9 cellular contexts compared by ENCODE assay signal in genomic region chr17:42618442-42619150, GRCh38. TPM values are rescaled to one million over a fixed set of nuclear protein-coding genes. Genes with fewer than 3 reads are reported as not detected.
DNase-seq lines count a peak whose midpoint lies in the region; ATAC-seq and TF ChIP-seq lines count a peak whose summit lies in the region.
"Had no signal": no experiment of that assay in that cellular context is flagged by ENCODE, and none has a peak within 500 bp of the region (broad histone marks: within the 10 kb centered on the region; RNA-seq: fewer than 3 reads in every experiment).

No MANE protein-coding gene starts in this region.

- TF ChIP-seq CTCF in endodermal cell (conservative IDR thresholded peaks at IDR 0.05) (peak; percentile 71), neural progenitor cell (IDR thresholded peaks at IDR 0.05) (peak; percentile 39)

- H3F3A ChIP-seq in neural progenitor cell (ENCODE audit: low read depth), result peaks cover 20% of the 10 kb centered on the region

- H3K27ac Mint-ChIP-seq in endodermal cell (no peak overlapping the region), neural progenitor cell (no peak overlapping the region)

- H3K36me3 ChIP-seq in endodermal cell (ENCODE audit: control insufficient read depth, insufficient read depth, low read length) (peaks cover 20% of the 10 kb centered on the region), neural progenitor cell (no peaks in the 10 kb centered on the region)
- H3K36me3 ChIP-seq: uterus had no signal

- H3K4me3 Mint-ChIP-seq in endodermal cell (no peak overlapping the region), neural progenitor cell (no peak overlapping the region)

- no peak overlapping the region for H3K9ac ChIP-seq in endodermal cell (ENCODE audit: extremely low read depth, low read length, poor library complexity, severe bottlenecking)
- no peak overlapping the region for H3K9ac ChIP-seq in neural progenitor cell

- H3K27me3 Mint-ChIP-seq in endodermal cell (ENCODE audit: insufficient read depth) (no peaks in the 10 kb centered on the region), neural progenitor cell (ENCODE audit: insufficient read depth, low read depth) (no peaks in the 10 kb centered on the region)

- H3K4me1 ChIP-seq in endodermal cell (ENCODE audit: control insufficient read depth, insufficient read depth, low read length) (peaks cover 2% of the 10 kb centered on the region), neural progenitor cell (peaks cover 9% of the 10 kb centered on the region)
- H3K4me1 ChIP-seq: uterus had no signal

- H2AFZ ChIP-seq in neural progenitor cell (replicated peaks), result no peak overlapping the region

- H3K4me2 ChIP-seq in neural progenitor cell, result no peak overlapping the region

- H3K4me1 Mint-ChIP-seq in endodermal cell, result peaks cover 8% of the 10 kb centered on the region
- peaks cover 9% of the 10 kb centered on the region for H3K4me1 Mint-ChIP-seq in neural progenitor cell

- H3K79me2 ChIP-seq in neural progenitor cell (ENCODE audit: low read depth), result no peaks in the 10 kb centered on the region

- no peak overlapping the region for H3K4me3 ChIP-seq in endodermal cell (ENCODE audit: low read length)
- H3K4me3 ChIP-seq in neural progenitor cell, result no peak overlapping the region
- H3K4me3 ChIP-seq: uterus had no signal

- ATAC-seq in HG03064 (IDR thresholded peaks at IDR 0.05; ENCODE audit: low read depth, unreplicated experiment), result peak; percentile 73

- H3K9me3 Mint-ChIP-seq in endodermal cell, result no peaks in the 10 kb centered on the region
- H3K9me3 Mint-ChIP-seq in neural progenitor cell, result no peaks in the 10 kb centered on the region

- 80 to 83% methylated on average over 7 to 9 of the region's 9 CpGs for WGBS in endodermal cell (ENCODE audit: insufficient coverage in 1 of 2, insufficient read length in 1 of 2), 2 experiments

- H4K20me1 ChIP-seq in neural progenitor cell (ENCODE audit: low read depth), result no peaks in the 10 kb centered on the region

- peaks cover 22% of the 10 kb centered on the region for H3K36me3 Mint-ChIP-seq in endodermal cell (ENCODE audit: low read depth)
- peaks cover 14% of the 10 kb centered on the region for H3K36me3 Mint-ChIP-seq in neural progenitor cell

- H3K27ac ChIP-seq in endodermal cell (ENCODE audit: low read depth, low read length) (peak overlapping the region; percentile 49), neural progenitor cell (peak overlapping the region; percentile 31)
- H3K27ac ChIP-seq: uterus had no signal

- in situ Hi-C loops in Caki2 (cut with HindIII; ENCODE audit: low pct_unique_long_range_greater_than_20kb, low sequenced_read_pairs), result loop anchor here (25.0 kb wide), 1 partner anchor 119 kb away; the partner anchor contains the start of gene EZH1
- in situ Hi-C loops in GM18951 (cut with MboI; ENCODE audit: low sequenced_read_pairs, unreplicated experiment), result no loop called here

- DNase-seq in Caki2 (ENCODE audit: low read depth), result peak; percentile 59
- peak; percentile 36 for DNase-seq in NCI-H510A (lab: John Stamatoyannopoulos, UW)
- DNase-seq in endodermal cell, result peak; percentile 94
- peak; percentile 70 for DNase-seq in neural progenitor cell (ENCODE audit: low spot score)
- DNase-seq in middle frontal gyrus (ENCODE audit: extremely low spot score, low spot score), result no peak
- DNase-seq in effector CD4-positive, alpha-beta T cell, result no peak

- no peaks in the 10 kb centered on the region for H3K27me3 ChIP-seq in endodermal cell (ENCODE audit: control insufficient read depth, insufficient read depth, low read length, poor library complexity, severe bottlenecking)
- no peaks in the 10 kb centered on the region for H3K27me3 ChIP-seq in neural progenitor cell
- H3K27me3 ChIP-seq: uterus had no signal

- H3K9me3 ChIP-seq in endodermal cell (ENCODE audit: control insufficient read depth, low read length) (no peaks in the 10 kb centered on the region), neural progenitor cell (ENCODE audit: low read depth) (no peaks in the 10 kb centered on the region)
- H3K9me3 ChIP-seq: uterus had no signal

- peak; percentile 35 for TF ChIP-seq POLR2A in GM18951 (IDR thresholded peaks at IDR 0.05; ENCODE audit: extremely low read depth, insufficient read depth, insufficient read length)

RNA-seq across cellular contexts. Expression of gene TUBG1, which starts 9.1 kb away (rescaled TPM):
- 74.8 and 76.6 TPM in 2 replicates for total RNA-seq in Caki2 (2014; rRNA removed; shearing (Covaris generic); ENCODE audit: low replicate concordance)
- 100 to 1,000 TPM in 1 of 2 donors, 10 to 100 TPM in 1; 94.2 to 124 TPM for total RNA-seq in endodermal cell
- 92.3 TPM for polyA plus RNA-seq in endodermal cell (2013, experiment 1 of 2)
- polyA plus RNA-seq in endodermal cell (2013, experiment 2 of 2), result 91.6 TPM
- 45.7 and 74.9 TPM in 2 replicates for total RNA-seq in neural progenitor cell (ENCODE audit: low replicate concordance)

RNA-seq across cellular contexts. Expression of gene RETREG3, which starts 9.4 kb away (rescaled TPM):
- 50.5 and 90.2 TPM in 2 replicates for total RNA-seq in Caki2 (2014; rRNA removed; shearing (Covaris generic); ENCODE audit: low replicate concordance)
- total RNA-seq in endodermal cell (10 to 100 TPM; 51.5 to 55.4 TPM), neural progenitor cell (ENCODE audit: low replicate concordance) (23.6 and 38.3 TPM in 2 replicates)
- 30.1 TPM for polyA plus RNA-seq in endodermal cell (2013, experiment 1 of 2)
- polyA plus RNA-seq in endodermal cell (2013, experiment 2 of 2), result 28.4 TPM

RNA-seq across cellular contexts. Expression of gene TUBG2, which starts 40.5 kb away (rescaled TPM):
- total RNA-seq in Caki2 (2014; rRNA removed; shearing (Covaris generic); ENCODE audit: low replicate concordance), result 3.1 and 6.7 TPM in 2 replicates
- 10 to 100 TPM; 32.4 to 38.0 TPM for total RNA-seq in endodermal cell
- 24.3 TPM for polyA plus RNA-seq in endodermal cell (2013, experiment 1 of 2)
- 24.1 TPM for polyA plus RNA-seq in endodermal cell (2013, experiment 2 of 2)
- total RNA-seq in neural progenitor cell (ENCODE audit: low replicate concordance), result 12.8 and 19.6 TPM in 2 replicates

RNA-seq across cellular contexts. Expression of gene PSMC3IP, which starts 41.1 kb away (rescaled TPM):
- total RNA-seq in Caki2 (2014; rRNA removed; shearing (Covaris generic); ENCODE audit: low replicate concordance), result 3.4 and 8.6 TPM in 2 replicates
- total RNA-seq in endodermal cell (10 to 100 TPM; 27.8 to 38.6 TPM), neural progenitor cell (ENCODE audit: low replicate concordance) (22.8 and 23.7 TPM in 2 replicates)
- polyA plus RNA-seq in endodermal cell (2013, experiment 1 of 2), result 29.5 TPM
- 27.7 TPM for polyA plus RNA-seq in endodermal cell (2013, experiment 2 of 2)

RNA-seq across cellular contexts. Expression of gene MLX, which starts 51.7 kb away (rescaled TPM):
- total RNA-seq in Caki2 (2014; rRNA removed; shearing (Covaris generic); ENCODE audit: low replicate concordance), result 13.0 and 21.9 TPM in 2 replicates
- total RNA-seq in endodermal cell (10 to 100 TPM; 37.1 to 38.5 TPM), neural progenitor cell (ENCODE audit: low replicate concordance) (15.8 and 21.3 TPM in 2 replicates)
- 38.7 TPM for polyA plus RNA-seq in endodermal cell (2013, experiment 1 of 2)
- 34.2 TPM for polyA plus RNA-seq in endodermal cell (2013, experiment 2 of 2)

Comparison
In these comparisons a context has a peak if more than half of its experiments do, and no peak if none do; other contexts are left out.
1. DNase-seq: peak in Caki2 (single experiment), NCI-H510A (single experiment), endodermal cell (single experiment) and neural progenitor cell (single experiment); none in middle frontal gyrus (single experiment) and effector CD4-positive, alpha-beta T cell (single experiment).